Comparison of ENCODE assay signal across 8 cellular contexts in genomic region chr11:335779-336665, GRCh38. TPM values are rescaled to one million over a fixed set of nuclear protein-coding genes. Genes with fewer than 3 reads are reported as not detected.
DNase-seq lines count a peak whose midpoint lies in the region; ATAC-seq and TF ChIP-seq lines count a peak whose summit lies in the region.

No MANE protein-coding gene starts in this region.

- POLR2A ChIA-PET in activated CD4-positive, alpha-beta memory T cell treated with anti-CD3 and anti-CD28 coated beads, Interleukin-2, amount 10 ng/mL, durations not matched to agents 7 days and 5 days (lab: Charles Lee): no interaction called here

- no peaks in the 10 kb centered on the region for H3K27me3 ChIP-seq in neuron (ENCODE audit: insufficient read depth, low read length)

- H3K4me3 Mint-ChIP-seq in natural killer cell: no peak overlapping the region
- no peak overlapping the region for H3K4me3 Mint-ChIP-seq in natural killer cell treated with Interleukin-12 subunit alpha and Interleukin-12 subunit beta and Interleukin-15 and Interleukin-18, amount 100 ng/mL, for 72 hours
- no peak overlapping the region for H3K4me3 Mint-ChIP-seq in activated CD4-positive, alpha-beta memory T cell treated with anti-CD3 and anti-CD28 coated beads, Interleukin-2, amount 10 ng/mL, durations not matched to agents 7 days and 5 days

- intact Hi-C loops in natural killer cell (cut with micrococcal nuclease): no loop called here

- ATAC-seq in natural killer cell: no peak
- no peak for ATAC-seq in natural killer cell treated with Interleukin-12 subunit alpha and Interleukin-12 subunit beta and Interleukin-15 and Interleukin-18, amount 100 ng/mL, for 72 hours

- TF ChIP-seq CTCF in natural killer cell (IDR thresholded peaks at IDR 0.05): no peak
- no peak for TF ChIP-seq CTCF in fibroblast of pulmonary artery (IDR thresholded peaks at IDR 0.05; ENCODE audit: low read length, missing control alignments)

- H2AFZ ChIP-seq in neuron (ENCODE audit: low read depth, low read length): no peak overlapping the region

- H3K27me3 Mint-ChIP-seq in natural killer cell (ENCODE audit: low read depth in 2 of 2): no peaks in the 10 kb centered on the region
- no peaks in the 10 kb centered on the region for H3K27me3 Mint-ChIP-seq in natural killer cell treated with Interleukin-12 subunit alpha and Interleukin-12 subunit beta and Interleukin-15 and Interleukin-18, amount 100 ng/mL, for 72 hours
- H3K27me3 Mint-ChIP-seq in activated CD4-positive, alpha-beta memory T cell treated with anti-CD3 and anti-CD28 coated beads, Interleukin-2, amount 10 ng/mL, durations not matched to agents 7 days and 5 days: peaks cover 32% of the 10 kb centered on the region

- H3K4me3 ChIP-seq in fibroblast of pulmonary artery (replicated peaks; ENCODE audit: low read depth, low read length) (no peak overlapping the region), neuron (ENCODE audit: low read length) (peak overlapping the region; percentile 3)

- CTCF ChIA-PET in activated CD4-positive, alpha-beta memory T cell treated with anti-CD3 and anti-CD28 coated beads, Interleukin-2, amount 10 ng/mL, durations not matched to agents 7 days and 5 days (lab: Charles Lee): no interaction called here

- H3K4me1 ChIP-seq in neuron (ENCODE audit: insufficient read depth, low read length): peaks cover 37% of the 10 kb centered on the region

- H3K36me3 Mint-ChIP-seq in natural killer cell: no peaks in the 10 kb centered on the region
- no peaks in the 10 kb centered on the region for H3K36me3 Mint-ChIP-seq in natural killer cell treated with Interleukin-12 subunit alpha and Interleukin-12 subunit beta and Interleukin-15 and Interleukin-18, amount 100 ng/mL, for 72 hours
- H3K36me3 Mint-ChIP-seq in activated CD4-positive, alpha-beta memory T cell treated with anti-CD3 and anti-CD28 coated beads, Interleukin-2, amount 10 ng/mL, durations not matched to agents 7 days and 5 days (ENCODE audit: low read depth): no peaks in the 10 kb centered on the region

- in situ Hi-C loops in G401 (cut with HindIII; ENCODE audit: low sequenced_read_pairs): no loop called here

- no peaks in the 10 kb centered on the region for H3K36me3 ChIP-seq in neuron (ENCODE audit: insufficient read depth, low read length)

- H3K27ac Mint-ChIP-seq in natural killer cell: peak overlapping the region; percentile 71 to 77
- peak overlapping the region in 1 of 2 donors; percentile 1 for H3K27ac Mint-ChIP-seq in natural killer cell treated with Interleukin-12 subunit alpha and Interleukin-12 subunit beta and Interleukin-15 and Interleukin-18, amount 100 ng/mL, for 72 hours
- no peak overlapping the region for H3K27ac Mint-ChIP-seq in activated CD4-positive, alpha-beta memory T cell treated with anti-CD3 and anti-CD28 coated beads, Interleukin-2, amount 10 ng/mL, durations not matched to agents 7 days and 5 days

- H3K4me1 Mint-ChIP-seq in natural killer cell: peaks cover 57 to 61% of the 10 kb centered on the region in 2 donors
- peaks cover 23 to 33% of the 10 kb centered on the region in 2 donors for H3K4me1 Mint-ChIP-seq in natural killer cell treated with Interleukin-12 subunit alpha and Interleukin-12 subunit beta and Interleukin-15 and Interleukin-18, amount 100 ng/mL, for 72 hours (ENCODE audit: low read depth in 2 of 2)
- H3K4me1 Mint-ChIP-seq in activated CD4-positive, alpha-beta memory T cell treated with anti-CD3 and anti-CD28 coated beads, Interleukin-2, amount 10 ng/mL, durations not matched to agents 7 days and 5 days: peaks cover 23% of the 10 kb centered on the region

- no peak for DNase-seq in natural killer cell
- no peak for DNase-seq in natural killer cell treated with Interleukin-12 subunit alpha and Interleukin-12 subunit beta and Interleukin-15 and Interleukin-18, amount 100 ng/mL, for 72 hours (ENCODE audit: low spot score)
- peak; percentile 65 for DNase-seq in fibroblast of pulmonary artery (ENCODE audit: low read depth)
- DNase-seq in G401 (ENCODE audit: low spot score): no peak
- no peak for DNase-seq in activated CD4-positive, alpha-beta memory T cell treated with anti-CD3 and anti-CD28 coated beads, Interleukin-2, amount 10 ng/mL, durations not matched to agents 7 days and 5 days
- DNase-seq in NCI-H1436 treated with DMSO at 0.1 percent for 48 hours (lab: John Stamatoyannopoulos, UW): no peak
- DNase-seq in NCI-H1105 treated with DMSO at 0.1 percent for 48 hours (lab: John Stamatoyannopoulos, UW): no peak

- H3K9me3 ChIP-seq in neuron (ENCODE audit: low read length): peaks cover 9% of the 10 kb centered on the region

- H3K9me3 Mint-ChIP-seq in natural killer cell: no peaks in the 10 kb centered on the region
- H3K9me3 Mint-ChIP-seq in natural killer cell treated with Interleukin-12 subunit alpha and Interleukin-12 subunit beta and Interleukin-15 and Interleukin-18, amount 100 ng/mL, for 72 hours: no peaks in the 10 kb centered on the region
- H3K9me3 Mint-ChIP-seq in activated CD4-positive, alpha-beta memory T cell treated with anti-CD3 and anti-CD28 coated beads, Interleukin-2, amount 10 ng/mL, durations not matched to agents 7 days and 5 days: no peaks in the 10 kb centered on the region

RNA-seq across cellular contexts. Expression of gene IFITM3, which starts 15.4 kb away (rescaled TPM):
- 100 to 1,000 TPM in 1 of 3 donors, 10 to 100 TPM in 2; 64.0 to 165 (median 93.6) TPM for total RNA-seq in natural killer cell
- 10 to 100 TPM; 28.2 to 29.8 TPM for total RNA-seq in natural killer cell treated with Interleukin-12 subunit alpha and Interleukin-12 subunit beta and Interleukin-15 and Interleukin-18, amount 100 ng/mL, for 72 hours
- total RNA-seq in G401 (2014; rRNA removed; shearing (Covaris generic)): 36.2 and 45.8 TPM in 2 replicates
- total RNA-seq in activated CD4-positive, alpha-beta memory T cell treated with anti-CD3 and anti-CD28 coated beads, Interleukin-2, amount 10 ng/mL, durations not matched to agents 7 days and 5 days: 10 to 100 TPM; 52.3 to 58.8 TPM

RNA-seq across cellular contexts. Expression of gene IFITM1, which starts 22.2 kb away (rescaled TPM):
- 100 to 1,000 TPM; 540 to 809 (median 710) TPM for total RNA-seq in natural killer cell
- 10 to 100 TPM; 58.1 to 71.0 TPM for total RNA-seq in natural killer cell treated with Interleukin-12 subunit alpha and Interleukin-12 subunit beta and Interleukin-15 and Interleukin-18, amount 100 ng/mL, for 72 hours
- total RNA-seq in G401 (2014; rRNA removed; shearing (Covaris generic)): 76.4 and 108 TPM in 2 replicates
- 1,000 to 10,000 TPM; 1,010 to 1,055 TPM for total RNA-seq in activated CD4-positive, alpha-beta memory T cell treated with anti-CD3 and anti-CD28 coated beads, Interleukin-2, amount 10 ng/mL, durations not matched to agents 7 days and 5 days

RNA-seq across cellular contexts. Expression of gene IFITM2, which starts 28.4 kb away (rescaled TPM):
- 1,000 to 10,000 TPM; 1,080 to 1,421 (median 1,273) TPM for total RNA-seq in natural killer cell
- total RNA-seq in natural killer cell treated with Interleukin-12 subunit alpha and Interleukin-12 subunit beta and Interleukin-15 and Interleukin-18, amount 100 ng/mL, for 72 hours: 100 to 1,000 TPM in 1 of 2 donors, 10 to 100 TPM in 1; 87.9 to 171 TPM
- 7.8 and 31.3 TPM in 2 replicates for total RNA-seq in G401 (2014; rRNA removed; shearing (Covaris generic))
- total RNA-seq in activated CD4-positive, alpha-beta memory T cell treated with anti-CD3 and anti-CD28 coated beads, Interleukin-2, amount 10 ng/mL, durations not matched to agents 7 days and 5 days: 1,000 to 10,000 TPM; 1,637 to 1,643 TPM

RNA-seq across cellular contexts. Expression of gene B4GALNT4, which starts 33.3 kb away (rescaled TPM):
- 1 to 10 TPM in 2 of 3 donors, under 1 TPM in 1; 0.66 to 1.5 (median 1.5) TPM for total RNA-seq in natural killer cell
- under 1 TPM in 1 of 2 donors, not detected in 1; 0.50 TPM for total RNA-seq in natural killer cell treated with Interleukin-12 subunit alpha and Interleukin-12 subunit beta and Interleukin-15 and Interleukin-18, amount 100 ng/mL, for 72 hours
- 27.4 and 32.1 TPM in 2 replicates for total RNA-seq in G401 (2014; rRNA removed; shearing (Covaris generic))
- total RNA-seq in activated CD4-positive, alpha-beta memory T cell treated with anti-CD3 and anti-CD28 coated beads, Interleukin-2, amount 10 ng/mL, durations not matched to agents 7 days and 5 days: under 1 TPM; 0.23 to 0.53 TPM

RNA-seq across cellular contexts. Expression of gene IFITM5, which starts 36.7 kb away (rescaled TPM):
- total RNA-seq in natural killer cell: not detected
- not detected for total RNA-seq in natural killer cell treated with Interleukin-12 subunit alpha and Interleukin-12 subunit beta and Interleukin-15 and Interleukin-18, amount 100 ng/mL, for 72 hours
- total RNA-seq in G401 (2014; rRNA removed; shearing (Covaris generic)): not detected in 2 replicates
- total RNA-seq in activated CD4-positive, alpha-beta memory T cell treated with anti-CD3 and anti-CD28 coated beads, Interleukin-2, amount 10 ng/mL, durations not matched to agents 7 days and 5 days: not detected

Comparison
In these comparisons a context has a peak if more than half of its experiments do, and no peak if none do; other contexts are left out.
1. RNA of gene IFITM2, which starts 28.4 kb away (total RNA-seq): 1,637 to 1,643 TPM in activated CD4-positive, alpha-beta memory T cell treated with anti-CD3 and anti-CD28 coated beads, Interleukin-2, amount 10 ng/mL, durations not matched to agents 7 days and 5 days and 1,080 to 1,421 TPM in natural killer cell; 87.9 to 171 TPM in natural killer cell treated with Interleukin-12 subunit alpha and Interleukin-12 subunit beta and Interleukin-15 and Interleukin-18, amount 100 ng/mL, for 72 hours and 7.8 to 31.3 TPM in G401; every median in the first group is over 4 times any median in the second.